In the genomic region with DNA sequence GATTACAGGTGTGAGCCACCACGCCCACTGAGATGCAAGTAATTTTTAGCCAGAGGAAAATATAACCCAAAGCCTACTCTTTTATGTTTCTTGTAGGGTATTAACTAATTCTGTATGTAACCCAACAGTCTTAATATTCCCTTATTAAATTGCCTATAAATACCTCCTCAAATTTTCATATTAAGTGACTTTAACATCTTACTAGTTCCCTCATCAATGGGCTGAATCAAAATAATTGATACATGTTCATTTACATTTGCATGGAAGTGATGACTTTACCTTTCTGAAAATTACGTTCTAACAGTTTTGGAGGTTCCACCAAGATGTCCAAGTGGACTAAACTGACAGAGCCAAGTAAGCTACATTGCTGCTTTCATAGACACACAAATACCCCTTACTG, we compare ENCODE assay signal across 23 cellular contexts.
"Had no signal": no experiment of that assay in that cellular context is flagged by ENCODE, and none has a peak within 500 bp of the region (broad histone marks: within the 10 kb centered on the region; RNA-seq: fewer than 3 reads in every experiment).

No MANE protein-coding gene starts in this region.

- H3K27me3 ChIP-seq: adrenal gland, esophagus muscularis mucosa, gastroesophageal sphincter, heart left ventricle, tibial artery had no signal

- H3K9me3 Mint-ChIP-seq: activated B cell treated with CpG ODN at 0.5 μM for 24 hours; immature natural killer cell; memory B cell; T-helper 2 cell treated with Interferon-gamma antibody and Interleukin-4, amounts not matched to agents 5 μg/mL and 100 μg/mL, for 36 hours had no signal

- H3K4me3 ChIP-seq: adrenal gland, esophagus muscularis mucosa, gastroesophageal sphincter, mucosa of descending colon, tibial artery had no signal

- H3K36me3 ChIP-seq: adrenal gland, esophagus muscularis mucosa, gastroesophageal sphincter, heart left ventricle, tibial artery had no signal

- H3K27ac ChIP-seq: adrenal gland, heart left ventricle, tibial artery had no signal

- H3K27me3 Mint-ChIP-seq: activated B cell treated with CpG ODN at 0.5 μM for 24 hours; memory B cell; naive thymus-derived CD8-positive, alpha-beta T cell had no signal

- DNase-seq: activated B cell treated with CpG ODN at 0.5 μM for 24 hours; activated CD4-positive, alpha-beta memory T cell treated with anti-CD3 and anti-CD28 coated beads, Interleukin-2, amount 10 ng/mL, durations not matched to agents 7 days and 5 days; activated CD4-positive, alpha-beta T cell treated with anti-CD3 and anti-CD28 coated beads for 4 hours; activated CD8-positive, alpha-beta memory T cell treated with anti-CD3 and anti-CD28 coated beads, Interleukin-2, amount 10 ng/mL, durations not matched to agents 7 days and 5 days; adrenal gland; cerebellar nuclear complex; cortex of kidney; effector CD8-positive, alpha-beta T cell; heart left ventricle; immature natural killer cell; left ventricle myocardium superior; mucosa of descending colon; naive thymus-derived CD8-positive, alpha-beta T cell; posterior cingulate gyrus; stimulated activated CD4-positive, alpha-beta T cell treated with anti-CD3 and anti-CD28 coated beads, Interleukin-12 subunit alpha, Interleukin-12 subunit beta, amount 100 ng/mL, for 4 hours; stimulated activated CD4-positive, alpha-beta T cell treated with anti-CD3 and anti-CD28 coated beads, Interleukin-1b, Interleukin-23, amount 100 ng/mL, for 48 hours; stimulated activated CD8-positive, alpha-beta memory T cell treated with anti-CD3 and anti-CD28 coated beads, Interleukin-4, amount 100 ng/mL, for 48 hours; stimulated activated naive CD4-positive, alpha-beta T cell; tibial artery had no signal

- H3K9me3 ChIP-seq: adrenal gland, esophagus muscularis mucosa, gastroesophageal sphincter, heart left ventricle, mucosa of descending colon, tibial artery had no signal

- H3K27ac Mint-ChIP-seq: activated B cell treated with CpG ODN at 0.5 μM for 24 hours; activated CD4-positive, alpha-beta memory T cell treated with anti-CD3 and anti-CD28 coated beads, Interleukin-2, amount 10 ng/mL, durations not matched to agents 7 days and 5 days; activated CD8-positive, alpha-beta memory T cell treated with anti-CD3 and anti-CD28 coated beads, Interleukin-2, amount 10 ng/mL, durations not matched to agents 7 days and 5 days; memory B cell; T-helper 2 cell treated with Interferon-gamma antibody and Interleukin-4, amounts not matched to agents 5 μg/mL and 100 μg/mL, for 36 hours had no signal

- ATAC-seq: activated CD8-positive, alpha-beta memory T cell treated with anti-CD3 and anti-CD28 coated beads, Interleukin-2, amount 10 ng/mL, durations not matched to agents 7 days and 5 days; gastroesophageal sphincter; heart left ventricle; left ventricle myocardium superior; mucosa of descending colon; naive thymus-derived CD8-positive, alpha-beta T cell had no signal

- H3K4me3 Mint-ChIP-seq: activated B cell treated with CpG ODN at 0.5 μM for 24 hours; activated CD4-positive, alpha-beta memory T cell treated with anti-CD3 and anti-CD28 coated beads, Interleukin-2, amount 10 ng/mL, durations not matched to agents 7 days and 5 days; activated CD8-positive, alpha-beta memory T cell treated with anti-CD3 and anti-CD28 coated beads, Interleukin-2, amount 10 ng/mL, durations not matched to agents 7 days and 5 days; memory B cell; T-helper 2 cell treated with Interferon-gamma antibody and Interleukin-4, amounts not matched to agents 5 μg/mL and 100 μg/mL, for 36 hours had no signal
